8 cellular contexts compared by ENCODE assay signal in the genomic region with DNA sequence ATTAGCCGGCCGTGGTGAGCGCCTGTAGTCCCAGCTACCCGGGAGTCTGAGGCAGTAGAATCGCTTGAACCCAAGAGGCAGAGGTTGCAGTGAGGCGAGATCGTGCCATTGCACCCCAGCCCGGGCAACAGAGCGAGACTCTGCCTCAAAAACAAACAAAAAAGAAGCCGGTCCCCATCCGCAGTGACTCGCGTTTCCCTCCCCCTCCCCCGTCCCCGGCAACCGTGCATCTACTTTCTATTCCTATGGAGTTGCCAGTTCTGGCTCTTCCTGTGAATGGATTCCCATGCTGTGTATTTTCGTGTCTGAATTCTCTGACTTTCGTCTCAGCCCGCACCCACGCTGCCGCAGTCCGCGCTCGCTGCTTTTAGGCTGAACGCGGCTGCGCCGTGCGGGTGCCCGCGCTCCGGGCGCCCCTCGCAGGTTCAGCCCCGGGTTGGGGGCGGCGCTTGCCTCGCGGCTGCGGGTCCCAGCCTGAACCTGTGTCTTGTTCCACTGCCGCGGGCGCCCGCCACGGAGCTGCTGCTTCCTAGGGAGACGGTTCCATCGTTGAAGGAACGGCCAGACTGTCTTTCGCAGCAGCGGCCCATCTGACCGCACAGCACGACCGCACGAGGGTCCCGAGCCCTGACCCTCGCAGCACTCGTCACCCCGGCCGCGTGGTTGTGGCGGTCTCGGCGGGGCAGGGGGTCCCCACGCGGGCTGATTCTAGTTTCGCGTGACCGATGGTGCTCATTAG. TPM values are rescaled to one million over a fixed set of nuclear protein-coding genes. Genes with fewer than 3 reads are reported as not detected.
A peak's percentile ranks its signal among the peaks of the same experiment; 100 is the strongest.
DNase-seq lines count a peak whose midpoint lies in the region; ATAC-seq and TF ChIP-seq lines count a peak whose summit lies in the region.

No MANE protein-coding gene starts in this region.

- peaks cover 15% of the 10 kb centered on the region for H3K4me1 Mint-ChIP-seq in activated T-helper 1 cell treated with anti-CD3 and anti-CD28 coated beads, Interleukin-12 subunit alpha, Interleukin-12 subunit beta, Interleukin-2, Interleukin-4 antibody, amounts not matched to agents 30 ng/mL and 10 ng/mL and 1 ng/mL, durations not matched to agents 14 hours and 24 hours and 36 hours (ENCODE audit: low read depth)

- 0 out of 2 replicates have a peak, but pooled peaks cover 8% of the 10 kb centered on the region for H4K20me1 ChIP-seq in PC-3 (ENCODE audit: low read length)

- no TSS peak for BruUV-seq in PC-3 (replicated peaks; lab: Mats Ljungman, UMichigan)

- TF ChIP-seq CTCF in PC-3 (conservative IDR thresholded peaks at IDR 0.05; ENCODE audit: low read depth, low read length) (no peak), fibroblast of mammary gland (conservative IDR thresholded peaks at IDR 0.05; ENCODE audit: control insufficient read depth, insufficient read depth, low read depth, low read length) (no peak), tibial artery (IDR thresholded peaks at IDR 0.05) (no peak)

- peak overlapping the region; percentile 5 for H2BK5ac ChIP-seq in neuronal stem cell (ENCODE audit: low read length)

- H3K4me3 ChIP-seq in PC-3 (ENCODE audit: low read length), result peak overlapping the region; percentile 72
- H3K4me3 ChIP-seq in fibroblast of mammary gland (ENCODE audit: control insufficient read depth, low read depth, low read length), result peak overlapping the region; percentile 57
- peak overlapping the region; percentile 80 to 84 for H3K4me3 ChIP-seq in neuronal stem cell (ENCODE audit: low read length in 2 of 2)
- H3K4me3 ChIP-seq in tibial artery, result peak overlapping the region; percentile 72 to 90

- H4K8ac ChIP-seq in neuronal stem cell (ENCODE audit: low read depth, low read length), result peak overlapping the region; percentile 7

- peak overlapping the region; percentile 56 for H2AK5ac ChIP-seq in neuronal stem cell (ENCODE audit: low read depth, low read length)

- H3K36me3 ChIP-seq in PC-3 (ENCODE audit: low read depth, low read length), result peaks cover 18% of the 10 kb centered on the region; the same call in 1 of the 2 replicates
- peaks cover 14 to 28% of the 10 kb centered on the region in 2 donors for H3K36me3 ChIP-seq in neuronal stem cell (replicated peaks in 1 of 2; ENCODE audit: control insufficient read depth in 2 of 2, insufficient read depth in 2 of 2, low read length in 2 of 2)
- H3K36me3 ChIP-seq in tibial artery, result peaks cover 15 to 26% (median 24%) of the 10 kb centered on the region in 3 donors

- no peaks in the 10 kb centered on the region for H3K9me3 Mint-ChIP-seq in activated T-helper 1 cell treated with anti-CD3 and anti-CD28 coated beads, Interleukin-12 subunit alpha, Interleukin-12 subunit beta, Interleukin-2, Interleukin-4 antibody, amounts not matched to agents 30 ng/mL and 10 ng/mL and 1 ng/mL, durations not matched to agents 14 hours and 24 hours and 36 hours

- H3K4ac ChIP-seq in neuronal stem cell (ENCODE audit: low read length), result no peak overlapping the region

- H3K27ac ChIP-seq in PC-3 (ENCODE audit: low read length), result peak overlapping the region; percentile 61
- no peak overlapping the region for H3K27ac ChIP-seq in neuronal stem cell (replicated peaks; ENCODE audit: low read length)
- peak overlapping the region; percentile 93 to 94 for H3K27ac ChIP-seq in tibial artery

- H3K27ac Mint-ChIP-seq in activated T-helper 1 cell treated with anti-CD3 and anti-CD28 coated beads, Interleukin-12 subunit alpha, Interleukin-12 subunit beta, Interleukin-2, Interleukin-4 antibody, amounts not matched to agents 30 ng/mL and 10 ng/mL and 1 ng/mL, durations not matched to agents 14 hours and 24 hours and 36 hours, result peak overlapping the region; percentile 91

- H3K79me2 ChIP-seq in PC-3 (ENCODE audit: low read length), result peaks cover 16% of the 10 kb centered on the region

- H3K9ac ChIP-seq in PC-3 (ENCODE audit: low read length) (peak overlapping the region; percentile 77), neuronal stem cell (ENCODE audit: low read depth, low read length, poor library complexity) (peak overlapping the region; percentile 75)

- H3K23ac ChIP-seq in neuronal stem cell (ENCODE audit: low read depth, low read length, poor library complexity), result peak overlapping the region; percentile 66

- ATAC-seq in PC-3, result peak; percentile 3
- no peak for ATAC-seq in HG02759 (IDR thresholded peaks at IDR 0.05; ENCODE audit: unreplicated experiment)

- H3K27me3 ChIP-seq in PC-3 (ENCODE audit: low read length), result no peaks in the 10 kb centered on the region
- peaks cover 4 to 30% (median 9%) of the 10 kb centered on the region in 3 experiments for H3K27me3 ChIP-seq in neuronal stem cell (ENCODE audit: control insufficient read depth in 3 of 3, insufficient read depth in 3 of 3, low read depth in 1 of 3, low read length in 3 of 3)
- H3K27me3 ChIP-seq in tibial artery, result no peaks in the 10 kb centered on the region

- H2AFZ ChIP-seq in PC-3 (ENCODE audit: low read length) (peak overlapping the region; percentile 81), neuronal stem cell (ENCODE audit: low read length) (peak overlapping the region; percentile 95)

- no peaks in the 10 kb centered on the region for H3F3A ChIP-seq in PC-3 (ENCODE audit: low read length, unreplicated experiment)

- no peak overlapping the region for H2BK120ac ChIP-seq in neuronal stem cell (ENCODE audit: low read depth, low read length)

- H3K36me3 Mint-ChIP-seq in activated T-helper 1 cell treated with anti-CD3 and anti-CD28 coated beads, Interleukin-12 subunit alpha, Interleukin-12 subunit beta, Interleukin-2, Interleukin-4 antibody, amounts not matched to agents 30 ng/mL and 10 ng/mL and 1 ng/mL, durations not matched to agents 14 hours and 24 hours and 36 hours (ENCODE audit: low read depth), result peaks cover 16% of the 10 kb centered on the region

- H3K18ac ChIP-seq in neuronal stem cell (ENCODE audit: low read length), result peak overlapping the region; percentile 97

- H3K79me1 ChIP-seq in neuronal stem cell (ENCODE audit: low read depth, low read length), result peaks cover 4% of the 10 kb centered on the region

- H3K14ac ChIP-seq in neuronal stem cell (ENCODE audit: low read length), result peak overlapping the region; percentile 10

- peaks cover 39% of the 10 kb centered on the region for H3K4me1 ChIP-seq in PC-3 (ENCODE audit: insufficient read depth, low read length)
- peaks cover 12 to 15% of the 10 kb centered on the region in 2 donors for H3K4me1 ChIP-seq in neuronal stem cell (ENCODE audit: control insufficient read depth in 2 of 2, insufficient read depth in 1 of 2, low read depth in 1 of 2, low read length in 2 of 2)
- H3K4me1 ChIP-seq in tibial artery, result peaks cover 9 to 32% (median 16%) of the 10 kb centered on the region in 4 donors

- H2BK12ac ChIP-seq in neuronal stem cell (ENCODE audit: low read length), result peak overlapping the region; percentile 33

- CTCF ChIA-PET in PC-3 (lab: Charles Lee), result interaction anchor here (0.6 kb wide), 1 partner anchor 1070 kb away, joined by 4 read pairs; a partner anchor contains a TSS

- intact Hi-C loops in PC-3 (cut with micrococcal nuclease), result loop anchor here (10.0 kb wide), 2 partner anchors 170 to 410 kb away; a partner anchor contains a TSS
- intact Hi-C loops in activated T-helper 1 cell treated with anti-CD3 and anti-CD28 coated beads, Interleukin-12 subunit alpha, Interleukin-12 subunit beta, Interleukin-2, Interleukin-4 antibody, amounts not matched to agents 30 ng/mL and 10 ng/mL and 1 ng/mL, durations not matched to agents 14 hours and 24 hours and 36 hours (cut with micrococcal nuclease), result loop anchor here (2.0 to 10.0 kb wide), 6 partner anchors 132 to 730 kb away; a partner anchor contains a TSS
- intact Hi-C loops in tibial artery (cut with DNase I; ENCODE audit: low total_unique reads), result no loop called here

- H3K9me3 ChIP-seq in PC-3 (ENCODE audit: low read length) (no peaks in the 10 kb centered on the region), neuronal stem cell (replicated peaks in 1 of 2; ENCODE audit: control insufficient read depth in 2 of 2, insufficient read depth in 1 of 2, low read depth in 1 of 2, low read length in 2 of 2) (no peaks in the 10 kb centered on the region), tibial artery (no peaks in the 10 kb centered on the region)

- H2BK15ac ChIP-seq in neuronal stem cell (ENCODE audit: low read length), result peak overlapping the region; percentile 6

- H4K91ac ChIP-seq in neuronal stem cell (ENCODE audit: low read depth, low read length, poor library complexity), result peak overlapping the region; percentile 89

- peaks cover 5% of the 10 kb centered on the region for H3K27me3 Mint-ChIP-seq in activated T-helper 1 cell treated with anti-CD3 and anti-CD28 coated beads, Interleukin-12 subunit alpha, Interleukin-12 subunit beta, Interleukin-2, Interleukin-4 antibody, amounts not matched to agents 30 ng/mL and 10 ng/mL and 1 ng/mL, durations not matched to agents 14 hours and 24 hours and 36 hours (ENCODE audit: insufficient read depth)

- POLR2A ChIA-PET in PC-3 (lab: Charles Lee; ENCODE audit: unreplicated experiment), result interaction anchor here (0.5 to 1.5 kb wide), 2 partner anchors 91 to 143 kb away, joined by 10 to 11 read pairs; no protein-coding TSS in a partner anchor

- peak in 9 of 14 donors; percentile 20 to 71 (median 45) for DNase-seq in C1 segment of cervical spinal cord (lab: John Stamatoyannopoulos, UW)
- DNase-seq in HPDE6-E6E7 (ENCODE audit: extremely low spot score), result peak; percentile 73
- peak; percentile 57 for DNase-seq in PC-3
- peak; percentile 62 for DNase-seq in activated T-helper 1 cell treated with anti-CD3 and anti-CD28 coated beads, Interleukin-12 subunit alpha, Interleukin-12 subunit beta, Interleukin-2, Interleukin-4 antibody, amounts not matched to agents 30 ng/mL and 10 ng/mL and 1 ng/mL, durations not matched to agents 14 hours and 24 hours and 36 hours (ENCODE audit: low spot score)
- DNase-seq in fibroblast of mammary gland (ENCODE audit: low read depth), result peak; percentile 45
- peak; percentile 51 for DNase-seq in neuronal stem cell (ENCODE audit: low spot score)
- peak; percentile 59 to 83 for DNase-seq in tibial artery

- H3K4me3 Mint-ChIP-seq in activated T-helper 1 cell treated with anti-CD3 and anti-CD28 coated beads, Interleukin-12 subunit alpha, Interleukin-12 subunit beta, Interleukin-2, Interleukin-4 antibody, amounts not matched to agents 30 ng/mL and 10 ng/mL and 1 ng/mL, durations not matched to agents 14 hours and 24 hours and 36 hours, result peak overlapping the region; percentile 81

- H3K9me2 ChIP-seq in PC-3 (replicated peaks; ENCODE audit: low read length), result no peaks in the 10 kb centered on the region

- no CpG with 5 or more reads among the region's 68 CpGs for WGBS in neuronal stem cell (ENCODE audit: extremely low coverage in 2 of 2, insufficient read length in 2 of 2, insufficient replicate concordance in 1 of 2), 2 donors

- peak overlapping the region; percentile 96 for H3K4me2 ChIP-seq in PC-3 (ENCODE audit: low read length)
- H3K4me2 ChIP-seq in neuronal stem cell (ENCODE audit: insufficient read depth, low read length, poor library complexity, severe bottlenecking), result peak overlapping the region; percentile 94

RNA-seq across cellular contexts. Expression of a gene that starts 1.1 kb away (rescaled TPM):
- 48.8 and 56.3 TPM in 2 replicates for total RNA-seq in PC-3 (2014; rRNA removed)
- total RNA-seq in activated T-helper 1 cell treated with anti-CD3 and anti-CD28 coated beads, Interleukin-12 subunit alpha, Interleukin-12 subunit beta, Interleukin-2, Interleukin-4 antibody, amounts not matched to agents 30 ng/mL and 10 ng/mL and 1 ng/mL, durations not matched to agents 14 hours and 24 hours and 36 hours, result 17.8 and 19.5 TPM in 2 replicates
- 15.5 TPM for polyA plus RNA-seq in neuronal stem cell (2013, experiment 1 of 2)
- 15.6 TPM for polyA plus RNA-seq in neuronal stem cell (2013, experiment 2 of 2)

RNA-seq across cellular contexts. Expression of a gene that starts 9.4 kb away (rescaled TPM):
- 78.9 and 112 TPM in 2 replicates for total RNA-seq in PC-3 (2014; rRNA removed)
- total RNA-seq in activated T-helper 1 cell treated with anti-CD3 and anti-CD28 coated beads, Interleukin-12 subunit alpha, Interleukin-12 subunit beta, Interleukin-2, Interleukin-4 antibody, amounts not matched to agents 30 ng/mL and 10 ng/mL and 1 ng/mL, durations not matched to agents 14 hours and 24 hours and 36 hours, result 51.2 and 56.4 TPM in 2 replicates
- 15.0 TPM for polyA plus RNA-seq in neuronal stem cell (2013, experiment 1 of 2)
- polyA plus RNA-seq in neuronal stem cell (2013, experiment 2 of 2), result 14.7 TPM

RNA-seq across cellular contexts. Expression of a gene that starts 21.7 kb away (rescaled TPM):
- total RNA-seq in PC-3 (2014; rRNA removed), result 14.3 and 17.7 TPM in 2 replicates
- not detected in 2 replicates for total RNA-seq in activated T-helper 1 cell treated with anti-CD3 and anti-CD28 coated beads, Interleukin-12 subunit alpha, Interleukin-12 subunit beta, Interleukin-2, Interleukin-4 antibody, amounts not matched to agents 30 ng/mL and 10 ng/mL and 1 ng/mL, durations not matched to agents 14 hours and 24 hours and 36 hours
- 77.2 TPM for polyA plus RNA-seq in neuronal stem cell (2013, experiment 1 of 2)
- polyA plus RNA-seq in neuronal stem cell (2013, experiment 2 of 2), result 77.0 TPM

Comparison
In these comparisons a context has a peak if more than half of its experiments do, and no peak if none do; other contexts are left out.
1. RNA of a gene that starts 21.7 kb away (total RNA-seq): 14.3 to 17.7 TPM in PC-3; not detected in activated T-helper 1 cell treated with anti-CD3 and anti-CD28 coated beads, Interleukin-12 subunit alpha, Interleukin-12 subunit beta, Interleukin-2, Interleukin-4 antibody, amounts not matched to agents 30 ng/mL and 10 ng/mL and 1 ng/mL, durations not matched to agents 14 hours and 24 hours and 36 hours; every median in the first group is over 10 times any median in the second.
2. Peak in every context shown above with its lines, with median percentiles within 50 percentile points of each other: DNase-seq and H3K4me3 ChIP-seq.